8 cellular contexts compared by ENCODE assay signal in genomic region chr1:85576256-85576641, GRCh38. TPM values are rescaled to one million over a fixed set of nuclear protein-coding genes. Genes with fewer than 3 reads are reported as not detected.
A peak's percentile ranks its signal among the peaks of the same experiment; 100 is the strongest.
DNase-seq lines count a peak whose midpoint lies in the region; ATAC-seq and TF ChIP-seq lines count a peak whose summit lies in the region.

No MANE protein-coding gene starts in this region.

- no peak for TF ChIP-seq CTCF in suprapubic skin (IDR thresholded peaks at IDR 0.05)

- H3K27ac ChIP-seq in adipose tissue (ENCODE audit: low read depth, low read length): peak overlapping the region; percentile 63
- peak overlapping the region; percentile 96 for H3K27ac ChIP-seq in suprapubic skin

- 3 to 4% (median 3%) methylated on average over 16 of the region's 16 CpGs for WGBS in adipose tissue, 3 donors
- 3% methylated on average over 15 of the region's 16 CpGs for WGBS in suprapubic skin

- no peaks in the 10 kb centered on the region for H3K9me3 ChIP-seq in suprapubic skin

- peaks cover 7% of the 10 kb centered on the region for H3K27me3 ChIP-seq in suprapubic skin

- H3K4me3 ChIP-seq in suprapubic skin: peak overlapping the region; percentile 72

- H3K4me1 ChIP-seq in suprapubic skin: peaks cover 53% of the 10 kb centered on the region

- TF ChIP-seq POLR2A in suprapubic skin (IDR thresholded peaks at IDR 0.05): no peak

- ATAC-seq in GM19324 (IDR thresholded peaks at IDR 0.05; ENCODE audit: low FRiP score, unreplicated experiment) (no peak), GM21576 (IDR thresholded peaks at IDR 0.05; ENCODE audit: unreplicated experiment) (no peak)

- no peaks in the 10 kb centered on the region for H3K36me3 ChIP-seq in suprapubic skin

- DNase-seq in NCI-H345 (lab: John Stamatoyannopoulos, UW) (peak; percentile 7), NCI-H345 treated with DMSO at 0.1 percent for 48 hours (lab: John Stamatoyannopoulos, UW; ENCODE audit: unreplicated experiment) (no peak), kidney glomerular epithelial cell (lab: John Stamatoyannopoulos, UW) (peak; percentile 28), suprapubic skin (ENCODE audit: low spot score in 2 of 2) (no peak), NCI-H748 (lab: John Stamatoyannopoulos, UW; ENCODE audit: unreplicated experiment) (no peak)

- no peak for TF ChIP-seq EP300 in suprapubic skin (IDR thresholded peaks at IDR 0.05)

RNA-seq across cellular contexts. Expression of gene CCN1, which starts 4.3 kb away (rescaled TPM):
- 1,000 to 10,000 TPM in 1 of 3 donors, 100 to 1,000 TPM in 1, 10 to 100 TPM in 1; 64.6 to 1,017 (median 195) TPM for polyA plus RNA-seq in adipose tissue
- total RNA-seq in suprapubic skin: 100 to 1,000 TPM in 2 of 4 donors, 10 to 100 TPM in 2; 88.0 to 236 (median 105) TPM

Comparison
In these comparisons a context has a peak if more than half of its experiments do, and no peak if none do; other contexts are left out.
1. DNase-seq: peak in NCI-H345 (single experiment) and kidney glomerular epithelial cell (single experiment); none in NCI-H345 treated with DMSO at 0.1 percent for 48 hours (single experiment), suprapubic skin (0 of 2) and NCI-H748 (single experiment).